Comparison of ENCODE assay signal across 21 cellular contexts in genomic region chr5:172370237-172370640, GRCh38.
DNase-seq lines count a peak whose midpoint lies in the region; ATAC-seq, FAIRE-seq and TF ChIP-seq lines count a peak whose summit lies in the region.
"Had no signal": no experiment of that assay in that cellular context is flagged by ENCODE, and none has a peak within 500 bp of the region (broad histone marks: within the 10 kb centered on the region; RNA-seq: fewer than 3 reads in every experiment).

No MANE protein-coding gene starts in this region.

- no peak for TF ChIP-seq POLR2A in HCT116 (IDR thresholded peaks at IDR 0.05; ENCODE audit: borderline replicate concordance, extremely low read depth, insufficient read depth, insufficient read length)

- H3K4me1 Mint-ChIP-seq in activated T-helper 17 cell treated with anti-CD3 and anti-CD28 coated beads, Interleukin-2, amount 50 U/mL, for 72 hours = no peaks in the 10 kb centered on the region
- H3K4me1 Mint-ChIP-seq: CD4-positive, CD25-positive, alpha-beta regulatory T cell had no signal

- H3K27ac ChIP-seq in HCT116 (ENCODE audit: low read depth, low read length) = no peak overlapping the region
- H3K27ac ChIP-seq: cardiac muscle cell, GM23248 had no signal

- H3K4me3 ChIP-seq in HCT116 (replicated peaks in 1 of 2; ENCODE audit: low read depth in 1 of 2, low read length in 2 of 2) = no peak overlapping the region
- H3K4me3 ChIP-seq: cardiac muscle cell, GM23248, sigmoid colon, tibial nerve had no signal

- no peaks in the 10 kb centered on the region for H4K20me1 ChIP-seq in HCT116 (ENCODE audit: insufficient read depth)

- no peak overlapping the region for H2AFZ ChIP-seq in HCT116 (ENCODE audit: low read depth, low read length, poor library complexity, severe bottlenecking)
- H2AFZ ChIP-seq: GM23248 had no signal

- DNase-seq in HCT116 (ENCODE audit: low read depth, low spot score) (no peak), anterior cingulate cortex (lab: John Stamatoyannopoulos, UW) (peak in 44 of 58 donors; percentile 9 to 82 (median 42)), inferior parietal cortex (ENCODE audit: extremely low spot score) (peak; percentile 30), retina (peak; percentile 10), KG1 (lab: John Stamatoyannopoulos, UW) (no peak), GM19239 (ENCODE audit: insufficient read length, low spot score) (no peak)
- DNase-seq: activated T-cell treated with anti-CD3 and anti-CD28 coated beads, Interleukin-2, amount 50 U/mL, for 4 hours; amniotic stem cell; naive thymus-derived CD8-positive, alpha-beta T cell; NCI-H2171; NCI-H524 treated with DMSO at 0.1 percent for 48 hours; sigmoid colon had no signal

- peak; percentile 27; the same call in 1 of the 2 replicates for ATAC-seq in HCT116
- no peak for ATAC-seq in activated T-helper 17 cell treated with anti-CD3 and anti-CD28 coated beads, Interleukin-2, amount 50 U/mL, for 72 hours (replicated peaks)
- ATAC-seq: activated T-cell treated with anti-CD3 and anti-CD28 coated beads, Interleukin-2, amount 50 U/mL, for 4 hours; naive thymus-derived CD8-positive, alpha-beta T cell; SK-N-SH treated with all-trans-retinoic acid at 6 μM for 48 hours had no signal

- no peaks in the 10 kb centered on the region for H3K4me1 ChIP-seq in HCT116 (ENCODE audit: control insufficient read depth in 1 of 2, insufficient read depth in 2 of 2, low read length in 2 of 2)
- H3K4me1 ChIP-seq: sigmoid colon had no signal

- no peak overlapping the region for H3K4me3 Mint-ChIP-seq in activated T-helper 17 cell treated with anti-CD3 and anti-CD28 coated beads, Interleukin-2, amount 50 U/mL, for 72 hours
- H3K4me3 Mint-ChIP-seq: activated naive CD4-positive, alpha-beta T cell treated with anti-CD3 and anti-CD28 coated beads for 36 hours; activated T-cell treated with anti-CD3 and anti-CD28 coated beads, Interleukin-2, amount 50 U/mL, for 4 hours; CD4-positive, CD25-positive, alpha-beta regulatory T cell; naive thymus-derived CD8-positive, alpha-beta T cell; stimulated activated naive CD8-positive, alpha-beta T cell treated with anti-CD3 and anti-CD28 coated beads, Interleukin-15, Interleukin-2, amounts not matched to agents 100 ng/mL and 50 ng/mL, for 24 hours had no signal

- TF ChIP-seq CTCF in HCT116 (IDR thresholded peaks at IDR 0.05 in 2 of 3, conservative IDR thresholded peaks at IDR 0.05 in 1 of 3; ENCODE audit: borderline replicate concordance in 1 of 3, insufficient read depth in 1 of 3, low read depth in 2 of 3, low read length in 2 of 3) = no peak

- H3K27me3 ChIP-seq in HCT116 (ENCODE audit: insufficient read depth, low read length) = no peaks in the 10 kb centered on the region
- H3K27me3 ChIP-seq: cardiac muscle cell, sigmoid colon, tibial nerve had no signal

- H3K9me3 ChIP-seq in HCT116 (ENCODE audit: control insufficient read depth in 1 of 2, insufficient read depth in 1 of 2, low read depth in 1 of 2, low read length in 2 of 2) = peaks cover 0 to 20% of the 10 kb centered on the region in 2 experiments; a peak in 1 of 4 replicates

- no peaks in the 10 kb centered on the region for H3K79me2 ChIP-seq in HCT116 (ENCODE audit: insufficient read depth, low read length)

- POLR2A ChIA-PET in HCT116 (lab: Charles Lee) = no interaction called here

- peaks cover 3% of the 10 kb centered on the region for H3K27me3 Mint-ChIP-seq in activated T-helper 17 cell treated with anti-CD3 and anti-CD28 coated beads, Interleukin-2, amount 50 U/mL, for 72 hours

- H3K9me3 Mint-ChIP-seq in activated T-helper 17 cell treated with anti-CD3 and anti-CD28 coated beads, Interleukin-2, amount 50 U/mL, for 72 hours = peaks cover 4% of the 10 kb centered on the region

- H3K36me3 Mint-ChIP-seq in activated T-helper 17 cell treated with anti-CD3 and anti-CD28 coated beads, Interleukin-2, amount 50 U/mL, for 72 hours (ENCODE audit: low read depth) = no peaks in the 10 kb centered on the region

- CTCF ChIA-PET in HCT116 (lab: Charles Lee) = interaction anchor here (1.0 kb wide), 1 partner anchor 9 kb away, joined by 3 read pairs; no protein-coding TSS in a partner anchor

- RAD21 ChIA-PET in HCT116 (lab: Charles Lee; ENCODE audit: low non-redundant PET in 1 of 2, low total read pairs in 2 of 2, uncharacterized antibody in 2 of 2, unreplicated experiment in 2 of 2) = no interaction called here

- FAIRE-seq in GM19239 (lab: Jason Lieb, UNC) = no peak
- FAIRE-seq: endometrium had no signal

- no peaks in the 10 kb centered on the region for H3K9me2 ChIP-seq in HCT116 (ENCODE audit: insufficient read depth)

- intact Hi-C loops in HCT116 (cut with micrococcal nuclease) = no loop called here

- no TSS peak for BruUV-seq in HCT116 (replicated peaks; lab: Mats Ljungman, UMichigan)

- H3K9ac ChIP-seq in HCT116 (ENCODE audit: low read length) = no peak overlapping the region
- H3K9ac ChIP-seq: GM23248 had no signal

- peaks cover 0 to 10% of the 10 kb centered on the region in 2 experiments; a peak in 2 of 4 replicates for H3K36me3 ChIP-seq in HCT116 (ENCODE audit: control insufficient read depth in 1 of 2, insufficient read depth in 2 of 2, low read length in 2 of 2)
- H3K36me3 ChIP-seq: cardiac muscle cell had no signal

- no peak overlapping the region for H3K27ac Mint-ChIP-seq in activated T-helper 17 cell treated with anti-CD3 and anti-CD28 coated beads, Interleukin-2, amount 50 U/mL, for 72 hours
- H3K27ac Mint-ChIP-seq: activated naive CD4-positive, alpha-beta T cell treated with anti-CD3 and anti-CD28 coated beads for 36 hours; CD4-positive, CD25-positive, alpha-beta regulatory T cell; naive thymus-derived CD8-positive, alpha-beta T cell; stimulated activated naive CD8-positive, alpha-beta T cell treated with anti-CD3 and anti-CD28 coated beads, Interleukin-15, Interleukin-2, amounts not matched to agents 100 ng/mL and 50 ng/mL, for 24 hours had no signal

- H3K4me2 ChIP-seq in HCT116 (ENCODE audit: low read length) = no peak overlapping the region

- no peak for TF ChIP-seq RAD21 in HCT116 (IDR thresholded peaks at IDR 0.05; ENCODE audit: low read depth)

TF ChIP-seq in HCT116, 20 proteins besides CTCF, POLR2A, EP300 and RAD21 (continues in another document):
- TF ChIP-seq CEBPB (IDR thresholded peaks at IDR 0.05; ENCODE audit: low read depth) = no peak
- no peak for TF ChIP-seq ZBTB33 (IDR thresholded peaks at IDR 0.05; ENCODE audit: extremely low read depth, insufficient replicate concordance, low read length)
- no peak for TF ChIP-seq ZNF274 (IDR thresholded peaks at IDR 0.05; ENCODE audit: low read depth, low read length)
- no peak for TF ChIP-seq JUND (IDR thresholded peaks at IDR 0.05)
- no peak for TF ChIP-seq TCF7L2 (IDR thresholded peaks at IDR 0.05; ENCODE audit: borderline replicate concordance, extremely low read depth, insufficient read depth, insufficient read length)
- TF ChIP-seq ZFX (IDR thresholded peaks at IDR 0.05) = no peak
- TF ChIP-seq YY1 (IDR thresholded peaks at IDR 0.05; ENCODE audit: extremely low read depth, insufficient replicate concordance, low read depth, low read length) = no peak
- no peak for TF ChIP-seq EZH2 (IDR thresholded peaks at IDR 0.05)
- no peak for TF ChIP-seq CBX3 (IDR thresholded peaks at IDR 0.05; ENCODE audit: low read depth)
- TF ChIP-seq SRF (IDR thresholded peaks at IDR 0.05; ENCODE audit: low read depth) = no peak
- TF ChIP-seq REST (IDR thresholded peaks at IDR 0.05; ENCODE audit: low read depth) = no peak
- TF ChIP-seq ATF3 (IDR thresholded peaks at IDR 0.05) = no peak

Comparison
In these comparisons a context has a peak if more than half of its experiments do, and no peak if none do; other contexts are left out.
1. DNase-seq: peak in anterior cingulate cortex (44 of 58), inferior parietal cortex (single experiment) and retina (single experiment); none in HCT116 (single experiment), KG1 (single experiment) and GM19239 (single experiment).